Comparison of ENCODE assay signal across 11 cellular contexts in genomic region chrX:31228909-31229308, GRCh38.
DNase-seq lines count a peak whose midpoint lies in the region; ATAC-seq lines count a peak whose summit lies in the region.
"Had no signal": no experiment of that assay in that cellular context is flagged by ENCODE, and none has a peak within 500 bp of the region (broad histone marks: within the 10 kb centered on the region; RNA-seq: fewer than 3 reads in every experiment).

No MANE protein-coding gene starts in this region.

- peak overlapping the region; percentile 52 for H2AFZ ChIP-seq in GM23248

- H3K4me1 ChIP-seq in GM23248 (ENCODE audit: insufficient read depth) = peaks cover 16% of the 10 kb centered on the region

- in situ Hi-C loops in GM23248 (cut with MboI) = no loop called here

- H3K79me2 ChIP-seq in GM23248 (ENCODE audit: insufficient read depth) = no peaks in the 10 kb centered on the region

- peak overlapping the region; percentile 66 for H3K4me2 ChIP-seq in GM23248 (ENCODE audit: unreplicated experiment)

- no peaks in the 10 kb centered on the region for H4K20me1 ChIP-seq in GM23248 (ENCODE audit: insufficient read depth)

- 0 out of 2 replicates have a peak, but pooled peaks cover 14% of the 10 kb centered on the region for H3F3A ChIP-seq in GM23248 (ENCODE audit: insufficient read depth)

- H3K9me3 ChIP-seq in GM23248 (ENCODE audit: low read depth) = no peaks in the 10 kb centered on the region

- no peak for DNase-seq in GM23248
- DNase-seq in medulla oblongata (ENCODE audit: extremely low spot score) = peak; percentile 7
- DNase-seq in GM19238 (ENCODE audit: insufficient read length, low spot score) = no peak
- no peak for DNase-seq in NCI-H748 treated with DMSO at 0.1 percent for 48 hours (lab: John Stamatoyannopoulos, UW)
- no peak for DNase-seq in DMS79 treated with DMSO at 0.1 percent for 48 hours (lab: John Stamatoyannopoulos, UW)
- no peak for DNase-seq in posterior vena cava (ENCODE audit: low spot score)
- DNase-seq: activated T-cell treated with anti-CD3 and anti-CD28 coated beads, Interleukin-2, amount 50 U/mL, for 4 hours; DND-41; SHP77 treated with DMSO at 0.1 percent for 48 hours had no signal

- peak overlapping the region; percentile 26; the same call in 1 of the 2 replicates for H3K4me3 ChIP-seq in GM23248

- no peaks in the 10 kb centered on the region for H3K27me3 ChIP-seq in GM23248 (replicated peaks; ENCODE audit: insufficient read depth)

- ATAC-seq in GM18520 (IDR thresholded peaks at IDR 0.05; ENCODE audit: unreplicated experiment) = peak; percentile 92
- ATAC-seq in HG03469 (IDR thresholded peaks at IDR 0.05; ENCODE audit: unreplicated experiment) = peak; percentile 77
- ATAC-seq: activated T-cell treated with anti-CD3 and anti-CD28 coated beads, Interleukin-2, amount 50 U/mL, for 4 hours had no signal

- peak overlapping the region; percentile 59 for H3K9ac ChIP-seq in GM23248

- no peaks in the 10 kb centered on the region for H3K9me2 ChIP-seq in GM23248 (ENCODE audit: insufficient read depth)

- no peaks in the 10 kb centered on the region for H3K36me3 ChIP-seq in GM23248 (ENCODE audit: low read depth)

- 26 to 43% methylated on average over 2 of the region's 2 CpGs for WGBS in GM23248 (ENCODE audit: low coverage in 1 of 2, low lambda C conversion rate in 2 of 2, missing lambda C conversion rate in 2 of 2), 2 experiments

- intact Hi-C loops in posterior vena cava (cut with DNase I) = no loop called here

- peak overlapping the region; percentile 75 for H3K27ac ChIP-seq in GM23248
